1 cellular context compared by ENCODE assay signal in genomic region chr6:7373739-7374138, GRCh38.
TF ChIP-seq lines count a peak whose summit lies in the region.

No MANE protein-coding gene starts in this region.

TF ChIP-seq in HepG2, 621 proteins besides CTCF, POLR2A, EP300 and RAD21:
- TF ChIP-seq RFXAP (CRISPR knock-in tag; IDR thresholded peaks at IDR 0.05; ENCODE audit: borderline replicate concordance) (no peak), ZNF143 (CRISPR knock-in tag; IDR thresholded peaks at IDR 0.05) (peak; percentile 67), ZBTB34 (CRISPR knock-in tag; IDR thresholded peaks at IDR 0.05) (no peak)
